ENCODE assay signal across 8 cellular contexts in genomic region chr5:77491783-77492652, GRCh38. TPM values are rescaled to one million over a fixed set of nuclear protein-coding genes. Genes with fewer than 3 reads are reported as not detected.
DNase-seq lines count a peak whose midpoint lies in the region; ATAC-seq and TF ChIP-seq lines count a peak whose summit lies in the region.

Gene WDR41 (minus strand): TSS chr5:77492316. CDS start chr5:77492220, 96 bp downstream.

- ATAC-seq in GM19328 (IDR thresholded peaks at IDR 0.05; ENCODE audit: unreplicated experiment) (peak; percentile 91), HG03520 (IDR thresholded peaks at IDR 0.05; ENCODE audit: unreplicated experiment) (peak; percentile 83), left lung (peak; percentile 95)

- peak within 1 kb of the TSS; percentile 98 for H3K27ac ChIP-seq in left lung

- no peaks in the 10 kb centered on the region for H3K27me3 Mint-ChIP-seq in CD14-positive monocyte (ENCODE audit: low read depth in 3 of 3)
- no peaks in the 10 kb centered on the region for H3K27me3 Mint-ChIP-seq in dendritic cell treated with granulocyte-macrophage colony-stimulating factor and Interleukin-4, amounts not matched to agents 40 ng/mL and 50 ng/mL, for 4 days

- no peaks in the 10 kb centered on the region for H3K27me3 ChIP-seq in left lung

- H3K27ac Mint-ChIP-seq in CD14-positive monocyte: peak within 1 kb of the TSS; percentile 86 to 98 (median 94)
- peak within 1 kb of the TSS; percentile 93 for H3K27ac Mint-ChIP-seq in dendritic cell treated with granulocyte-macrophage colony-stimulating factor and Interleukin-4, amounts not matched to agents 40 ng/mL and 50 ng/mL, for 4 days

- intact Hi-C loops in CD14-positive monocyte (cut with micrococcal nuclease): loop anchor here (5.0 to 10.0 kb wide), 3 partner anchors 347 to 627 kb away; no protein-coding TSS in a partner anchor
- intact Hi-C loops in dendritic cell treated with granulocyte-macrophage colony-stimulating factor and Interleukin-4, amounts not matched to agents 40 ng/mL and 50 ng/mL, for 4 days (cut with micrococcal nuclease): loop anchor here (2.0 kb wide), 1 partner anchor 347 kb away; no protein-coding TSS in a partner anchor
- intact Hi-C loops in left lung (cut with DNase I): loop anchor here in 1 of 2 donors (10.0 kb wide), 1 partner anchor 357 kb away; no protein-coding TSS in a partner anchor

- no peaks in the 10 kb centered on the region for H3K9me3 ChIP-seq in left lung

- TF ChIP-seq CTCF in CD14-positive monocyte (IDR thresholded peaks at IDR 0.05) (peak; percentile 96), left lung (IDR thresholded peaks at IDR 0.05) (peak; percentile 96 to 97)

- no peaks in the 10 kb centered on the region for H3K9me3 Mint-ChIP-seq in CD14-positive monocyte
- H3K9me3 Mint-ChIP-seq in dendritic cell treated with granulocyte-macrophage colony-stimulating factor and Interleukin-4, amounts not matched to agents 40 ng/mL and 50 ng/mL, for 4 days: no peaks in the 10 kb centered on the region

- peak within 1 kb of the TSS; percentile 65 to 81 for H3K4me3 ChIP-seq in left lung

- peaks cover 7 to 8% of the 10 kb centered on the region in 2 donors for H3K36me3 Mint-ChIP-seq in CD14-positive monocyte
- H3K36me3 Mint-ChIP-seq in dendritic cell treated with granulocyte-macrophage colony-stimulating factor and Interleukin-4, amounts not matched to agents 40 ng/mL and 50 ng/mL, for 4 days (ENCODE audit: low read depth): peaks cover 22% of the 10 kb centered on the region

- peak within 1 kb of the TSS; percentile 98 to 99 for H3K4me3 Mint-ChIP-seq in CD14-positive monocyte
- peak within 1 kb of the TSS; percentile 84 for H3K4me3 Mint-ChIP-seq in dendritic cell treated with granulocyte-macrophage colony-stimulating factor and Interleukin-4, amounts not matched to agents 40 ng/mL and 50 ng/mL, for 4 days

- peak; percentile 80 for DNase-seq in CD14-positive monocyte (ENCODE audit: low spot score)
- peak; percentile 94 for DNase-seq in NCI-H748 (lab: John Stamatoyannopoulos, UW; ENCODE audit: unreplicated experiment)
- peak; percentile 84 for DNase-seq in activated CD4-positive, alpha-beta T cell treated with anti-CD3 and anti-CD28 coated beads, Interleukin-2, amount 50 U/mL, for 1 hour
- DNase-seq in left lung: peak; percentile 94 to 98
- peak; percentile 80 to 91 for DNase-seq in stimulated activated CD4-positive, alpha-beta T cell treated with anti-CD3 and anti-CD28 coated beads, Interleukin-2, amount 100 ng/mL, for 48 hours

- H3K4me1 ChIP-seq in left lung: peaks cover 7 to 19% of the 10 kb centered on the region in 2 donors

- peaks cover 26% of the 10 kb centered on the region for H3K4me1 Mint-ChIP-seq in CD14-positive monocyte
- H3K4me1 Mint-ChIP-seq in dendritic cell treated with granulocyte-macrophage colony-stimulating factor and Interleukin-4, amounts not matched to agents 40 ng/mL and 50 ng/mL, for 4 days (ENCODE audit: low read depth): peaks cover 14% of the 10 kb centered on the region

- H3K36me3 ChIP-seq in left lung: no peaks in the 10 kb centered on the region

RNA-seq across cellular contexts. Expression of gene WDR41, which starts in this region (rescaled TPM):
- 10 to 100 TPM; 47.5 to 64.0 TPM for polyA plus RNA-seq in CD14-positive monocyte
- total RNA-seq in left lung: 10 to 100 TPM; 43.6 to 56.4 TPM

Comparison
In these comparisons a context has a peak if more than half of its experiments do, and no peak if none do; other contexts are left out.
1. Peak in every context shown above with its lines: DNase-seq, ATAC-seq, H3K4me3 ChIP-seq and H3K27ac ChIP-seq.